Comparison of ENCODE assay signal across 8 cellular contexts in genomic region chrX:130401415-130402210, GRCh38. TPM values are rescaled to one million over a fixed set of nuclear protein-coding genes. Genes with fewer than 3 reads are reported as not detected.
DNase-seq lines count a peak whose midpoint lies in the region; ATAC-seq and TF ChIP-seq lines count a peak whose summit lies in the region.

RBMX2 (plus strand) TSS chrX:130401987; CDS start chrX:130402033, 46 bp downstream.

- in situ Hi-C loops in GM13977 (cut with MboI; ENCODE audit: low pct_unique_long_range_greater_than_20kb, low sequenced_read_pairs, unreplicated experiment) = no loop called here

- H3K36me3 Mint-ChIP-seq in T-helper 17 cell (ENCODE audit: low read depth) = peaks cover 3% of the 10 kb centered on the region

- TF ChIP-seq CTCF in GM13977 (IDR thresholded peaks at IDR 0.05; ENCODE audit: extremely low read depth, insufficient read depth, missing control alignments) = no peak
- no peak for TF ChIP-seq CTCF in left ventricle myocardium inferior (IDR thresholded peaks at IDR 0.05; ENCODE audit: borderline replicate concordance)
- TF ChIP-seq CTCF in psoas muscle (IDR thresholded peaks at IDR 0.05) = no peak
- TF ChIP-seq CTCF in uterus (IDR thresholded peaks at IDR 0.05) = no peak

- intact Hi-C loops in left ventricle myocardium inferior (cut with micrococcal nuclease) (loop anchor here (10.0 kb wide), 1 partner anchor 503 kb away; the partner anchor contains the start of gene ENOX2), psoas muscle (cut with DNase I) (loop anchor here in 1 of 2 donors (5.0 kb wide), 1 partner anchor 501 kb away; the partner anchor contains the start of gene ENOX2), uterus (cut with DNase I; ENCODE audit: low total_unique reads) (no loop called here)

- H3K36me3 ChIP-seq in left ventricle myocardium inferior (peaks cover 10% of the 10 kb centered on the region), psoas muscle (ENCODE audit: insufficient read depth in 1 of 2, low read depth in 1 of 2) (peaks cover 0 to 20% of the 10 kb centered on the region in 2 donors), uterus (no peaks in the 10 kb centered on the region)

- DNase-seq in GM13977 (ENCODE audit: low spot score) (peak; percentile 84), NCI-H1417 treated with DMSO at 0.1 percent for 48 hours (lab: John Stamatoyannopoulos, UW) (peak; percentile 8), T-helper 17 cell (peak; percentile 52 to 73 (median 71)), amygdala (lab: John Stamatoyannopoulos, UW) (peak in 55 of 56 donors; percentile 1 to 84 (median 40)), left ventricle myocardium inferior (peak; percentile 73), psoas muscle (peak; percentile 80 to 88), uterus (peak; percentile 64 to 74)

- ATAC-seq in HG02798 (IDR thresholded peaks at IDR 0.05; ENCODE audit: poor library complexity, unreplicated experiment) = peak; percentile 97
- ATAC-seq in T-helper 17 cell = peak; percentile 94
- ATAC-seq in psoas muscle = peak; percentile 89 to 100 (median 98)

- WGBS in psoas muscle, 3 donors = 1 to 35% (median 1%) methylated on average over 14 to 47 of the region's 47 CpGs

- H3K27ac Mint-ChIP-seq in T-helper 17 cell = peak within 1 kb of the TSS; percentile 93

- no peaks in the 10 kb centered on the region for H3K27me3 ChIP-seq in left ventricle myocardium inferior (ENCODE audit: low read depth)
- peaks cover 0 to 4% (median 0%) of the 10 kb centered on the region in 3 donors for H3K27me3 ChIP-seq in psoas muscle (ENCODE audit: insufficient read depth in 3 of 3, low read length in 2 of 3)
- H3K27me3 ChIP-seq in uterus = no peaks in the 10 kb centered on the region

- TF ChIP-seq POLR2A in uterus (IDR thresholded peaks at IDR 0.05) = peak; percentile 48 to 54

- peak within 1 kb of the TSS; percentile 95 for H3K4me3 Mint-ChIP-seq in T-helper 17 cell

- H3K9me3 ChIP-seq in T-helper 17 cell (ENCODE audit: control insufficient read depth, low read length, poor library complexity, severe bottlenecking) = no peaks in the 10 kb centered on the region
- no peaks in the 10 kb centered on the region for H3K9me3 ChIP-seq in left ventricle myocardium inferior (replicated peaks)
- H3K9me3 ChIP-seq in psoas muscle = no peaks in the 10 kb centered on the region
- H3K9me3 ChIP-seq in uterus = no peaks in the 10 kb centered on the region

- peaks cover 16% of the 10 kb centered on the region for H3K27me3 Mint-ChIP-seq in T-helper 17 cell

- H3K4me1 ChIP-seq in left ventricle myocardium inferior = peaks cover 24% of the 10 kb centered on the region
- H3K4me1 ChIP-seq in psoas muscle = peaks cover 5% of the 10 kb centered on the region
- no peaks in the 10 kb centered on the region for H3K4me1 ChIP-seq in uterus

- H3K27ac ChIP-seq in left ventricle myocardium inferior (replicated peaks) (peak within 1 kb of the TSS; percentile 83), psoas muscle (peak within 1 kb of the TSS; percentile 59), uterus (peak within 1 kb of the TSS; percentile 44 to 76)

- peaks cover 5% of the 10 kb centered on the region for H3K4me1 Mint-ChIP-seq in T-helper 17 cell

- H3K4me3 ChIP-seq in left ventricle myocardium inferior = peak within 1 kb of the TSS; percentile 78
- peak within 1 kb of the TSS; percentile 64 for H3K4me3 ChIP-seq in psoas muscle
- peak within 1 kb of the TSS; percentile 46 to 51 for H3K4me3 ChIP-seq in uterus

RNA-seq across cellular contexts. Expression of gene RBMX2, which starts in this region (rescaled TPM):
- total RNA-seq in T-helper 17 cell = 10 to 100 TPM; 18.8 to 21.4 TPM
- total RNA-seq in left ventricle myocardium inferior = 11.6 TPM
- total RNA-seq in psoas muscle = 10 to 100 TPM in 1 of 4 donors, 1 to 10 TPM in 3; 7.7 to 12.1 (median 8.3) TPM
- polyA plus RNA-seq in psoas muscle = 10 to 100 TPM; 11.5 to 16.7 (median 13.9) TPM
- 10 to 100 TPM in 3 of 4 donors, 1 to 10 TPM in 1; 9.2 to 21.0 (median 17.1) TPM for total RNA-seq in uterus

Comparison
In these comparisons a context has a peak if more than half of its experiments do, and no peak if none do; other contexts are left out.
1. Peak in every context shown above with its lines: DNase-seq, ATAC-seq, H3K4me3 ChIP-seq and H3K27ac ChIP-seq.
2. DNase-seq: peak in every context shown above with its lines; median percentile 84 in GM13977; 84 in psoas muscle; 73 in left ventricle myocardium inferior; 71 in T-helper 17 cell; 69 in uterus; 40 in amygdala; 8 in NCI-H1417 treated with DMSO at 0.1 percent for 48 hours.